In the genomic region with DNA sequence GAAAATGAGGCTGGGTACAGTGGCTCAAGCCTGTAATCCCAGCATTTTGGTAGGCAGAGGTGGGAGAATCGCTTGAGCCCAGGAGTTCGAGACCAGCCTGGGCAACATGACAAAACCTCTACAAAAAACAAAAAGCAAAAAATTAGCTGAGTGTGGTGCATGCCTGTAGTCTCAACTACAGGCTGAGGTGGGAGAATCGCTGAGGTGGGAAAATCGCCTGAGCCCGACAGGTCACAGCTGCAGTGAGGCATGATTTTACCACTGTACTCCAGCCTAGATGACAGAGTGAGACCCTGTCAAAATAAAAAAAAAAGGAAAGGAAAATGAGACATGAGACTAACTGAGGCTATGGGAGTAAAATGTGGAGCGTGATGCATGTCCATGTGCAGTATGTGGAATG, we compare ENCODE assay signal across 33 cellular contexts.
"Had no signal": no experiment of that assay in that cellular context is flagged by ENCODE, and none has a peak within 500 bp of the region (broad histone marks: within the 10 kb centered on the region; RNA-seq: fewer than 3 reads in every experiment).

No MANE protein-coding gene starts in this region.

- DNase-seq: activated B cell treated with CpG ODN at 0.5 μM for 24 hours; activated CD4-positive, alpha-beta T cell treated with anti-CD3 and anti-CD28 coated beads for 48 hours; activated CD4-positive, alpha-beta T cell treated with anti-CD3 and anti-CD28 coated beads, Interleukin-2, amount 50 U/mL, for 1 hour; activated CD4-positive, alpha-beta T cell treated with anti-CD3 and anti-CD28 coated beads, Interleukin-2, amount 50 U/mL, for 48 hours; activated CD8-positive, alpha-beta memory T cell treated with anti-CD3 and anti-CD28 coated beads for 24 hours; activated CD8-positive, alpha-beta T cell treated with anti-CD3 and anti-CD28 coated beads for 36 hours; activated effector memory CD4-positive, alpha-beta T cell treated with Interleukin-2 at 50 U/mL for 16 hours; activated gamma-delta T cell treated with Interleukin-2 at 50 U/mL for 16 hours; activated naive CD4-positive, alpha-beta T cell treated with anti-CD3 and anti-CD28 coated beads, Interleukin-2, amount 50 U/mL, for 16 hours; activated naive CD4-positive, alpha-beta T cell treated with Interleukin-2 at 50 U/mL for 16 hours; activated T-cell treated with anti-CD3 and anti-CD28 coated beads, Interleukin-2, amount 50 U/mL, for 4 hours; amniotic stem cell; anterior cingulate cortex; caudate nucleus; cortex of kidney; dermis blood vessel endothelial cell; effector CD4-positive, alpha-beta T cell; effector memory CD8-positive, alpha-beta T cell; erythroblast; foreskin keratinocyte; gastrocnemius medialis; glutamatergic neuron; heart left ventricle; T-helper 17 cell; T1000; WERI-Rb-1 had no signal

- H3K4me3 Mint-ChIP-seq: activated B cell treated with CpG ODN at 0.5 μM for 24 hours; activated CD8-positive, alpha-beta T cell treated with anti-CD3 and anti-CD28 coated beads for 36 hours; activated naive CD8-positive, alpha-beta T cell; activated T-cell treated with anti-CD3 and anti-CD28 coated beads, Interleukin-2, amount 50 U/mL, for 4 hours; activated T-helper 17 cell treated with anti-CD3 and anti-CD28 coated beads, Interleukin-2, amount 50 U/mL, for 72 hours; effector memory CD8-positive, alpha-beta T cell; T-helper 17 cell; T-helper 2 cell treated with Interferon-gamma antibody and Interleukin-4, amounts not matched to agents 5 μg/mL and 100 μg/mL, for 36 hours had no signal

- H3K9me3 ChIP-seq: esophagus muscularis mucosa, gastrocnemius medialis, heart left ventricle had no signal

- ATAC-seq: activated CD4-positive, CD25-positive, alpha-beta regulatory T cell treated with anti-CD3 and anti-CD28 coated beads, Interleukin-2, amount 50 U/mL, for 24 hours; activated CD8-positive, alpha-beta T cell treated with anti-CD3 and anti-CD28 coated beads for 36 hours; activated T-cell treated with anti-CD3 and anti-CD28 coated beads, Interleukin-2, amount 50 U/mL, for 4 hours; activated T-helper 17 cell treated with anti-CD3 and anti-CD28 coated beads, Interleukin-2, amount 50 U/mL, for 72 hours; effector memory CD8-positive, alpha-beta T cell; foreskin keratinocyte; gastrocnemius medialis; heart left ventricle; T-helper 17 cell had no signal

- H3K4me3 ChIP-seq: esophagus muscularis mucosa, gastrocnemius medialis, heart left ventricle had no signal

- H3K4me1 ChIP-seq: esophagus muscularis mucosa, foreskin keratinocyte, gastrocnemius medialis had no signal

- H3K27me3 ChIP-seq: foreskin keratinocyte, heart left ventricle had no signal

- FAIRE-seq: astrocyte, colon had no signal

- H3K27ac Mint-ChIP-seq: activated B cell treated with CpG ODN at 0.5 μM for 24 hours; activated CD8-positive, alpha-beta T cell treated with anti-CD3 and anti-CD28 coated beads for 36 hours; activated naive CD8-positive, alpha-beta T cell; activated T-helper 17 cell treated with anti-CD3 and anti-CD28 coated beads, Interleukin-2, amount 50 U/mL, for 72 hours; effector memory CD8-positive, alpha-beta T cell; T-helper 17 cell; T-helper 2 cell treated with Interferon-gamma antibody and Interleukin-4, amounts not matched to agents 5 μg/mL and 100 μg/mL, for 36 hours had no signal

- H3K36me3 ChIP-seq: esophagus muscularis mucosa, gastrocnemius medialis, heart left ventricle, WERI-Rb-1 had no signal

- H3K27ac ChIP-seq: esophagus muscularis mucosa, foreskin keratinocyte, gastrocnemius medialis, heart left ventricle, WERI-Rb-1 had no signal

- H3K9me3 Mint-ChIP-seq: activated B cell treated with CpG ODN at 0.5 μM for 24 hours; activated CD8-positive, alpha-beta T cell treated with anti-CD3 and anti-CD28 coated beads for 36 hours; activated T-cell treated with anti-CD3 and anti-CD28 coated beads, Interleukin-2, amount 50 U/mL, for 4 hours; activated T-helper 17 cell treated with anti-CD3 and anti-CD28 coated beads, Interleukin-2, amount 50 U/mL, for 72 hours; effector memory CD8-positive, alpha-beta T cell; T-helper 2 cell treated with Interferon-gamma antibody and Interleukin-4, amounts not matched to agents 5 μg/mL and 100 μg/mL, for 36 hours had no signal
